In genomic region chr7:32964411-32965159, GRCh38 we compare ENCODE assay signal across 8 cellular contexts. TPM values are rescaled to one million over a fixed set of nuclear protein-coding genes. Genes with fewer than 3 reads are reported as not detected.
A peak's percentile ranks its signal among the peaks of the same experiment; 100 is the strongest.
DNase-seq lines count a peak whose midpoint lies in the region; ATAC-seq and TF ChIP-seq lines count a peak whose summit lies in the region.
"Not testable (repeated sequence)": the region's sequence is repeated elsewhere in the genome, so short reads cannot be mapped to it uniquely, and the experiment has no call there.

No MANE protein-coding gene starts in this region.

- not testable (repeated sequence) for H3K27ac Mint-ChIP-seq in activated CD8-positive, alpha-beta T cell treated with anti-CD3 and anti-CD28 coated beads for 36 hours

- ATAC-seq in GM19455 (IDR thresholded peaks at IDR 0.05; ENCODE audit: unreplicated experiment): peak; percentile 93
- ATAC-seq in HG02885 (IDR thresholded peaks at IDR 0.05; ENCODE audit: poor library complexity, unreplicated experiment): peak; percentile 99
- ATAC-seq in activated CD8-positive, alpha-beta T cell treated with anti-CD3 and anti-CD28 coated beads for 36 hours: peak; percentile 96
- ATAC-seq in esophagus mucosa: peak; percentile 87

- H2AFZ ChIP-seq in mesenchymal stem cell (ENCODE audit: low read depth, low read length): not testable (repeated sequence)

- not testable (repeated sequence) for H3K14ac ChIP-seq in mesenchymal stem cell (ENCODE audit: low read length in 2 of 2)

- DNase-seq in Kasumi-1 (lab: John Stamatoyannopoulos, UW): peak; percentile 23 to 45
- peak; percentile 31 for DNase-seq in activated CD8-positive, alpha-beta T cell treated with anti-CD3 and anti-CD28 coated beads for 36 hours
- DNase-seq in mesenchymal stem cell: peak; percentile 11
- peak; percentile 35 for DNase-seq in superior temporal gyrus (ENCODE audit: extremely low spot score)

- H3K9ac ChIP-seq in mesenchymal stem cell (ENCODE audit: low read length): not testable (repeated sequence)

- H3K36me3 ChIP-seq in DOHH2 (ENCODE audit: control insufficient read depth, low read length); mesenchymal stem cell (ENCODE audit: control insufficient read depth in 1 of 2, insufficient read depth in 2 of 2, low read depth in 1 of 2, low read length in 2 of 2): not testable (repeated sequence)

- H3K9me2 ChIP-seq in DOHH2 (replicated peaks; ENCODE audit: control insufficient read depth, low read length): not testable (repeated sequence)

- H2BK15ac ChIP-seq in mesenchymal stem cell (ENCODE audit: low read depth, poor library complexity, severe bottlenecking): not testable (repeated sequence)

- not testable (repeated sequence) for H2BK5ac ChIP-seq in mesenchymal stem cell (ENCODE audit: low read depth, low read length, poor library complexity, severe bottlenecking)

- not testable (repeated sequence) for H4K20me1 ChIP-seq in DOHH2 (ENCODE audit: control insufficient read depth, insufficient read depth, low read depth, low read length)

- not testable (repeated sequence) for H3K23ac ChIP-seq in mesenchymal stem cell (ENCODE audit: low read length in 2 of 2)

- not testable (repeated sequence) for H3K9me3 Mint-ChIP-seq in activated CD8-positive, alpha-beta T cell treated with anti-CD3 and anti-CD28 coated beads for 36 hours

- H3K4me3 Mint-ChIP-seq in activated CD8-positive, alpha-beta T cell treated with anti-CD3 and anti-CD28 coated beads for 36 hours: not testable (repeated sequence)

- H4K91ac ChIP-seq in mesenchymal stem cell (ENCODE audit: low read length): not testable (repeated sequence)

- WGBS in mesenchymal stem cell: 22% methylated on average over 2 of the region's 8 CpGs

- H3K27me3 Mint-ChIP-seq in activated CD8-positive, alpha-beta T cell treated with anti-CD3 and anti-CD28 coated beads for 36 hours: peaks cover 17% of the 10 kb centered on the region

- H3K4me1 ChIP-seq in DOHH2 (ENCODE audit: control insufficient read depth, low read length); mesenchymal stem cell (ENCODE audit: control insufficient read depth, insufficient read depth, low read depth, low read length): not testable (repeated sequence)

- not testable (repeated sequence) for H3K4me3 ChIP-seq in DOHH2 (ENCODE audit: low read length)
- H3K4me3 ChIP-seq in mesenchymal stem cell (ENCODE audit: insufficient read depth in 1 of 2, low read depth in 1 of 2, low read length in 2 of 2): peak overlapping the region in 1 of 2 experiments; percentile 23

- not testable (repeated sequence) for H3K79me2 ChIP-seq in DOHH2 (ENCODE audit: control insufficient read depth, low read length)

- H3K79me1 ChIP-seq in mesenchymal stem cell (replicated peaks; ENCODE audit: low read length, poor library complexity, severe bottlenecking): not testable (repeated sequence)

- H3K9me3 ChIP-seq in DOHH2 (ENCODE audit: control insufficient read depth, insufficient read depth, low read length); mesenchymal stem cell (ENCODE audit: control insufficient read depth, low read length): not testable (repeated sequence)

- intact Hi-C loops in activated CD8-positive, alpha-beta T cell treated with anti-CD3 and anti-CD28 coated beads for 36 hours (cut with micrococcal nuclease): not testable (repeated sequence)

- H3K4ac ChIP-seq in mesenchymal stem cell (ENCODE audit: low read depth in 1 of 2, low read length in 2 of 2): not testable (repeated sequence)

- TF ChIP-seq CTCF in DOHH2 (IDR thresholded peaks at IDR 0.05; ENCODE audit: low read depth, low read length, poor library complexity, severe bottlenecking): peak; percentile 45
- peak; percentile 38 for TF ChIP-seq CTCF in activated CD8-positive, alpha-beta T cell treated with anti-CD3 and anti-CD28 coated beads for 36 hours (IDR thresholded peaks at IDR 0.05)

- not testable (repeated sequence) for H3F3A ChIP-seq in DOHH2 (ENCODE audit: control insufficient read depth, insufficient read depth)

- not testable (repeated sequence) for H3K36me3 Mint-ChIP-seq in activated CD8-positive, alpha-beta T cell treated with anti-CD3 and anti-CD28 coated beads for 36 hours (ENCODE audit: low read depth)

- POLR2A ChIA-PET in activated CD8-positive, alpha-beta T cell treated with anti-CD3 and anti-CD28 coated beads for 36 hours (lab: Charles Lee): not testable (repeated sequence)

- H2AK5ac ChIP-seq in mesenchymal stem cell (ENCODE audit: low read length, severe bottlenecking): not testable (repeated sequence)

- 0 out of 2 replicates have a peak overlapping the region, but pooled peaks have one; percentile 10 for H3K4me2 ChIP-seq in DOHH2 (ENCODE audit: low read length)
- H3K4me2 ChIP-seq in mesenchymal stem cell (ENCODE audit: low read length, poor library complexity, severe bottlenecking): not testable (repeated sequence)

- H2BK12ac ChIP-seq in mesenchymal stem cell (ENCODE audit: low read length in 2 of 2): not testable (repeated sequence)

- H3K4me1 Mint-ChIP-seq in activated CD8-positive, alpha-beta T cell treated with anti-CD3 and anti-CD28 coated beads for 36 hours (ENCODE audit: low read depth): not testable (repeated sequence)

- CTCF ChIA-PET in activated CD8-positive, alpha-beta T cell treated with anti-CD3 and anti-CD28 coated beads for 36 hours (lab: Charles Lee): interaction anchor here (1.4 to 2.1 kb wide), 5 partner anchors 9 to 143 kb away, joined by 3 to 12 read pairs (median 4); no protein-coding TSS in a partner anchor

- not testable (repeated sequence) for H3K27ac ChIP-seq in DOHH2 (ENCODE audit: low read depth, low read length); mesenchymal stem cell (ENCODE audit: low read length, poor library complexity, severe bottlenecking)

- H3K18ac ChIP-seq in mesenchymal stem cell (ENCODE audit: low read depth in 1 of 2, low read length in 2 of 2): not testable (repeated sequence)

- H3K27me3 ChIP-seq in DOHH2 (ENCODE audit: control insufficient read depth, low read length); mesenchymal stem cell (ENCODE audit: control insufficient read depth in 1 of 2, insufficient read depth in 1 of 2, low read length in 2 of 2): not testable (repeated sequence)

- H4K8ac ChIP-seq in mesenchymal stem cell (ENCODE audit: low read length): not testable (repeated sequence)

- not testable (repeated sequence) for H2BK120ac ChIP-seq in mesenchymal stem cell (ENCODE audit: low read depth, low read length)

RNA-seq across cellular contexts. Expression of gene FKBP9, which starts 7.3 kb away (rescaled TPM):
- total RNA-seq in activated CD8-positive, alpha-beta T cell treated with anti-CD3 and anti-CD28 coated beads for 36 hours: under 1 TPM in 1 of 2 experiments, not detected in 1; 0.47 TPM
- 62.9 TPM for total RNA-seq in esophagus mucosa
- polyA plus RNA-seq in mesenchymal stem cell (2013, experiment 1 of 2): 165 TPM
- polyA plus RNA-seq in mesenchymal stem cell (2013, experiment 2 of 2): 168 TPM

Comparison
In these comparisons a context has a peak if more than half of its experiments do, and no peak if none do; other contexts are left out.
1. RNA of gene FKBP9, which starts 7.3 kb away (total RNA-seq): 62.9 TPM in esophagus mucosa (single experiment); 0.47 TPM in activated CD8-positive, alpha-beta T cell treated with anti-CD3 and anti-CD28 coated beads for 36 hours; every median in the first group is over 10 times any median in the second.
2. Peak in every context shown above with its lines, with median percentiles within 50 percentile points of each other: ATAC-seq and DNase-seq.